Comparison of ENCODE assay signal across 22 cellular contexts in genomic region chr3:16140894-16141285, GRCh38. TPM values are rescaled to one million over a fixed set of nuclear protein-coding genes. Genes with fewer than 3 reads are reported as not detected.
A peak's percentile ranks its signal among the peaks of the same experiment; 100 is the strongest.
DNase-seq lines count a peak whose midpoint lies in the region; ATAC-seq, FAIRE-seq and TF ChIP-seq lines count a peak whose summit lies in the region.
"Had no signal": no experiment of that assay in that cellular context is flagged by ENCODE, and none has a peak within 500 bp of the region (broad histone marks: within the 10 kb centered on the region; RNA-seq: fewer than 3 reads in every experiment).

No MANE protein-coding gene starts in this region.

- TSS peak; percentile 70 for BruUV-seq in endothelial cell of umbilical vein (replicated peaks; lab: Mats Ljungman, UMichigan)

- H3K27ac ChIP-seq in heart right ventricle, result peak overlapping the region in 9 of 10 donors; percentile 20 to 73 (median 63)
- H3K27ac ChIP-seq in right cardiac atrium (ENCODE audit: low read length), result no peak overlapping the region
- H3K27ac ChIP-seq in endothelial cell of umbilical vein (ENCODE audit: insufficient read depth, low read depth, low read length), result peak overlapping the region; percentile 83
- peak overlapping the region; percentile 45 to 71 (median 54) for H3K27ac ChIP-seq in sigmoid colon
- no peak overlapping the region for H3K27ac ChIP-seq in RWPE1
- no peak overlapping the region for H3K27ac ChIP-seq in CD8-positive, alpha-beta T cell (ENCODE audit: low read depth, low read length)
- H3K27ac ChIP-seq: neutrophil had no signal

- CTCF ChIA-PET in endothelial cell of umbilical vein (lab: Charles Lee) (interaction anchor here (0.6 to 2.7 kb wide), 9 partner anchors 33 to 92 kb away, joined by 3 to 13 read pairs (median 7); partner anchors contain the start of gene GALNT15), RWPE1 (lab: Yijun Ruan, JAX) (no interaction called here)
- CTCF ChIA-PET in CD8-positive, alpha-beta T cell (lab: Charles Lee), result no interaction called here

- peaks cover 8% of the 10 kb centered on the region for H3K9me3 Mint-ChIP-seq in CD8-positive, alpha-beta T cell

- 93 to 95% methylated on average over 2 of the region's 2 CpGs for WGBS in heart right ventricle, 2 donors
- 100% methylated on average over 2 of the region's 2 CpGs for WGBS in right cardiac atrium
- 84 to 92% methylated on average over 2 of the region's 2 CpGs for WGBS in sigmoid colon, 2 donors

- TF ChIP-seq CTCF in heart right ventricle (IDR thresholded peaks at IDR 0.05) (no peak), endothelial cell of umbilical vein (IDR thresholded peaks at IDR 0.05; ENCODE audit: extremely low read depth in 1 of 2, insufficient read depth in 1 of 2, low read depth in 1 of 2, low read length in 2 of 2) (no peak), sigmoid colon (IDR thresholded peaks at IDR 0.05) (no peak), RWPE1 (conservative IDR thresholded peaks at IDR 0.05; ENCODE audit: low read depth) (no peak)
- no peak for TF ChIP-seq CTCF in CD8-positive, alpha-beta T cell (IDR thresholded peaks at IDR 0.05)

- H3K4me3 ChIP-seq in heart right ventricle (no peak overlapping the region), right cardiac atrium (ENCODE audit: low read length) (no peak overlapping the region), endothelial cell of umbilical vein (replicated peaks in 1 of 3; ENCODE audit: insufficient read depth in 1 of 3, low read depth in 1 of 3, low read length in 3 of 3) (no peak overlapping the region), sigmoid colon (no peak overlapping the region)
- H3K4me3 ChIP-seq in CD8-positive, alpha-beta T cell (ENCODE audit: low read depth, low read length), result no peak overlapping the region
- H3K4me3 ChIP-seq: mucosa of descending colon, right lobe of liver had no signal

- H2AFZ ChIP-seq in endothelial cell of umbilical vein (ENCODE audit: low read depth, low read length), result peak overlapping the region; percentile 4

- H4K20me1 ChIP-seq in endothelial cell of umbilical vein (replicated peaks; ENCODE audit: control insufficient read depth, extremely low read depth, insufficient read depth, low read length), result no peaks in the 10 kb centered on the region

- H3K4me3 Mint-ChIP-seq in CD8-positive, alpha-beta T cell, result no peak overlapping the region
- H3K4me3 Mint-ChIP-seq: activated naive CD8-positive, alpha-beta T cell treated with anti-CD3 and anti-CD28 coated beads, Interleukin-2, amount 10 ng/mL, durations not matched to agents 7 days and 5 days; central memory CD8-positive, alpha-beta T cell; stimulated activated naive CD8-positive, alpha-beta T cell treated with anti-CD3 and anti-CD28 coated beads, Interleukin-15, Interleukin-2, amounts not matched to agents 100 ng/mL and 50 ng/mL, for 24 hours had no signal

- dilution Hi-C loops in endothelial cell of umbilical vein (cut with MboI; ENCODE audit: extremely low pct_ligation_motif_present, low sequenced_read_pairs), result no loop called here

- peak overlapping the region; percentile 25 for H3K9ac ChIP-seq in endothelial cell of umbilical vein (replicated peaks; ENCODE audit: extremely low read depth, insufficient read depth, low read length)

- no peak overlapping the region for H3K27ac Mint-ChIP-seq in CD8-positive, alpha-beta T cell
- H3K27ac Mint-ChIP-seq: activated naive CD8-positive, alpha-beta T cell treated with anti-CD3 and anti-CD28 coated beads, Interleukin-2, amount 10 ng/mL, durations not matched to agents 7 days and 5 days; stimulated activated naive CD8-positive, alpha-beta T cell treated with anti-CD3 and anti-CD28 coated beads, Interleukin-15, Interleukin-2, amounts not matched to agents 100 ng/mL and 50 ng/mL, for 24 hours had no signal

- H3K9me3 ChIP-seq in heart right ventricle, result peaks cover 0 to 14% (median 2%) of the 10 kb centered on the region in 11 donors
- no peaks in the 10 kb centered on the region for H3K9me3 ChIP-seq in right cardiac atrium (ENCODE audit: control insufficient read depth, low read length)
- H3K9me3 ChIP-seq in endothelial cell of umbilical vein (replicated peaks; ENCODE audit: control insufficient read depth, insufficient read depth, low read length), result no peaks in the 10 kb centered on the region
- H3K9me3 ChIP-seq in sigmoid colon, result no peaks in the 10 kb centered on the region
- no peaks in the 10 kb centered on the region for H3K9me3 ChIP-seq in CD8-positive, alpha-beta T cell (ENCODE audit: low read length)
- H3K9me3 ChIP-seq: mucosa of descending colon, neutrophil, right lobe of liver had no signal

- no peaks in the 10 kb centered on the region for H3K27me3 ChIP-seq in heart right ventricle
- no peaks in the 10 kb centered on the region for H3K27me3 ChIP-seq in right cardiac atrium (ENCODE audit: control insufficient read depth, insufficient read depth)
- no peaks in the 10 kb centered on the region for H3K27me3 ChIP-seq in endothelial cell of umbilical vein (ENCODE audit: control insufficient read depth in 2 of 2, insufficient read depth in 2 of 2, low read length in 2 of 2)
- no peaks in the 10 kb centered on the region for H3K27me3 ChIP-seq in sigmoid colon
- no peaks in the 10 kb centered on the region for H3K27me3 ChIP-seq in CD8-positive, alpha-beta T cell (ENCODE audit: insufficient read depth, low read length)
- H3K27me3 ChIP-seq: neutrophil, right lobe of liver had no signal

- TF ChIP-seq POLR2A in endothelial cell of umbilical vein (IDR thresholded peaks at IDR 0.05; ENCODE audit: low read depth, low read length), result no peak
- TF ChIP-seq POLR2A in sigmoid colon (IDR thresholded peaks at IDR 0.05), result no peak

- POLR2A ChIA-PET in endothelial cell of umbilical vein (lab: Charles Lee) (interaction anchor here (1.1 kb wide), 1 partner anchor 90 kb away, joined by 3 read pairs; no protein-coding TSS in a partner anchor), RWPE1 (lab: Yijun Ruan, JAX; ENCODE audit: low non-redundant PET) (no interaction called here)
- POLR2A ChIA-PET in CD8-positive, alpha-beta T cell (lab: Charles Lee), result no interaction called here

- no peak for DNase-seq in heart right ventricle
- DNase-seq in right cardiac atrium, result no peak
- DNase-seq in endothelial cell of umbilical vein (ENCODE audit: low read depth, low spot score), result no peak
- DNase-seq in sigmoid colon, result no peak
- no peak for DNase-seq in NCI-H446 (lab: John Stamatoyannopoulos, UW)
- no peak for DNase-seq in iPS-NIHi11 (ENCODE audit: low spot score)
- DNase-seq in RWPE1 (ENCODE audit: low spot score), result no peak
- DNase-seq in CD8-positive, alpha-beta T cell, result no peak
- DNase-seq: activated naive CD8-positive, alpha-beta T cell treated with anti-CD3 and anti-CD28 coated beads, Interleukin-2, amount 10 ng/mL, durations not matched to agents 7 days and 5 days; effector CD8-positive, alpha-beta T cell; Kasumi-1; mucosa of descending colon; NCI-H1105; right lobe of liver; T-helper 9 cell had no signal

- TF ChIP-seq EP300 in sigmoid colon (IDR thresholded peaks at IDR 0.05), result no peak

- no peaks in the 10 kb centered on the region for H3K27me3 Mint-ChIP-seq in CD8-positive, alpha-beta T cell (ENCODE audit: low read depth)

- H3K4me1 Mint-ChIP-seq in CD8-positive, alpha-beta T cell (ENCODE audit: low read depth), result no peaks in the 10 kb centered on the region
- H3K4me1 Mint-ChIP-seq: activated naive CD8-positive, alpha-beta T cell treated with anti-CD3 and anti-CD28 coated beads, Interleukin-2, amount 10 ng/mL, durations not matched to agents 7 days and 5 days; central memory CD8-positive, alpha-beta T cell had no signal

- no peaks in the 10 kb centered on the region for H3K9me1 ChIP-seq in endothelial cell of umbilical vein (replicated peaks; ENCODE audit: control insufficient read depth, extremely low read depth, insufficient read depth, low read length)

- no peaks in the 10 kb centered on the region for H3K36me3 ChIP-seq in heart right ventricle
- no peaks in the 10 kb centered on the region for H3K36me3 ChIP-seq in endothelial cell of umbilical vein (ENCODE audit: control insufficient read depth in 2 of 2, extremely low read depth in 1 of 2, insufficient read depth in 2 of 2, low read length in 2 of 2)
- H3K36me3 ChIP-seq in sigmoid colon, result no peaks in the 10 kb centered on the region
- no peaks in the 10 kb centered on the region for H3K36me3 ChIP-seq in CD8-positive, alpha-beta T cell (ENCODE audit: insufficient read depth, low read length)
- H3K36me3 ChIP-seq: neutrophil, right lobe of liver had no signal

- ATAC-seq in heart right ventricle, result no peak
- ATAC-seq in right cardiac atrium, result no peak
- ATAC-seq in CD8-positive, alpha-beta T cell, result no peak
- ATAC-seq: activated CD4-positive, CD25-positive, alpha-beta regulatory T cell treated with anti-CD3 and anti-CD28 coated beads, Interleukin-2, amount 50 U/mL, for 24 hours had no signal

- no peaks in the 10 kb centered on the region for H3K79me2 ChIP-seq in endothelial cell of umbilical vein (ENCODE audit: control insufficient read depth, insufficient read depth, low read length)

- H3K4me1 ChIP-seq in heart right ventricle (peaks cover 0 to 22% (median 13%) of the 10 kb centered on the region in 9 donors), right cardiac atrium (ENCODE audit: control insufficient read depth, insufficient read depth, low read length) (peaks cover 5% of the 10 kb centered on the region), endothelial cell of umbilical vein (ENCODE audit: control insufficient read depth, extremely low read depth, insufficient read depth, low read length) (peaks cover 16% of the 10 kb centered on the region), sigmoid colon (peaks cover 0 to 5% (median 0%) of the 10 kb centered on the region in 4 donors)
- H3K4me1 ChIP-seq in CD8-positive, alpha-beta T cell (ENCODE audit: insufficient read depth, low read length), result no peaks in the 10 kb centered on the region
- H3K4me1 ChIP-seq: right lobe of liver had no signal

- intact Hi-C loops in heart right ventricle (cut with DNase I) (no loop called here), right cardiac atrium (cut with DNase I) (no loop called here), endothelial cell of umbilical vein (cut with micrococcal nuclease) (loop anchor here (1.0 to 2.0 kb wide), 5 partner anchors 37 to 90 kb away; no protein-coding TSS in a partner anchor), sigmoid colon (cut with DNase I) (no loop called here)
- intact Hi-C loops in CD8-positive, alpha-beta T cell (cut with DNase I, micrococcal nuclease), result no loop called here

- no peak for FAIRE-seq in endothelial cell of umbilical vein (lab: Jason Lieb, UNC)
- FAIRE-seq: A204.1, GM12892 had no signal

- peak overlapping the region; percentile 23 for H3K4me2 ChIP-seq in endothelial cell of umbilical vein (ENCODE audit: insufficient read depth, low read length)

- H3K36me3 Mint-ChIP-seq in CD8-positive, alpha-beta T cell, result no peaks in the 10 kb centered on the region
- H3K36me3 Mint-ChIP-seq: activated naive CD8-positive, alpha-beta T cell treated with anti-CD3 and anti-CD28 coated beads, Interleukin-2, amount 10 ng/mL, durations not matched to agents 7 days and 5 days had no signal

RNA-seq across cellular contexts. Expression of gene GALNT15, which starts 33.6 kb away (rescaled TPM):
- 10 to 100 TPM in 2 of 10 donors, 1 to 10 TPM in 6, under 1 TPM in 2; 0.55 to 30.5 (median 2.6) TPM for total RNA-seq in heart right ventricle
- 10 to 100 TPM in 1 of 2 donors, 1 to 10 TPM in 1; 8.0 to 10.9 TPM for polyA plus RNA-seq in heart right ventricle
- total RNA-seq in right cardiac atrium, result 10 to 100 TPM in 2 of 4 donors, 1 to 10 TPM in 2; 6.2 to 19.3 (median 12.3) TPM
- polyA plus RNA-seq in right cardiac atrium, result 10.1 TPM
- 1.7 and 5.4 TPM in 2 replicates for total RNA-seq in endothelial cell of umbilical vein
- 0.68 and 0.87 TPM in 2 replicates for polyA plus RNA-seq in endothelial cell of umbilical vein
- 0.63 and 0.75 TPM in 2 replicates for polyA plus RNA-seq in endothelial cell of umbilical vein (2011; cell fraction: cytosol; rRNA removed)
- 0.54 and 1.9 TPM in 2 replicates for polyA plus RNA-seq in endothelial cell of umbilical vein (2011; cell fraction: nucleus; rRNA removed)
- polyA plus RNA-seq in endothelial cell of umbilical vein (2012), result 1.3 and 16.2 TPM in 2 replicates
- 2.9 and 4.9 TPM in 2 replicates for polyA minus RNA-seq in endothelial cell of umbilical vein
- polyA minus RNA-seq in endothelial cell of umbilical vein (2011; cell fraction: cytosol; rRNA and poly(A)+ RNA removed), result not detected
- 2.2 and 2.7 TPM in 2 replicates for polyA minus RNA-seq in endothelial cell of umbilical vein (2011; cell fraction: nucleus; rRNA and poly(A)+ RNA removed)
- total RNA-seq in sigmoid colon, result 100 to 1,000 TPM in 1 of 4 donors, 10 to 100 TPM in 3; 21.7 to 211 (median 81.9) TPM
- polyA plus RNA-seq in sigmoid colon, result 10 to 100 TPM in 1 of 3 donors, 1 to 10 TPM in 2; 1.2 to 36.6 (median 8.4) TPM
- not detected for total RNA-seq in CD8-positive, alpha-beta T cell
- total RNA-seq: activated CD8-positive, alpha-beta memory T cell treated with anti-CD3 and anti-CD28 coated beads for 36 hours; activated naive CD8-positive, alpha-beta T cell treated with anti-CD3 and anti-CD28 coated beads, Interleukin-2, amount 10 ng/mL, durations not matched to agents 7 days and 5 days had no signal

Comparison
In these comparisons a context has a peak if more than half of its experiments do, and no peak if none do; other contexts are left out.
1. H3K27ac ChIP-seq: peak in heart right ventricle (9 of 10), endothelial cell of umbilical vein (single experiment) and sigmoid colon (4 of 4); none in right cardiac atrium (single experiment), RWPE1 (single experiment) and CD8-positive, alpha-beta T cell (single experiment).